Comparison of ENCODE assay signal across 1 cellular context in genomic region chr14:23610815-23611289, GRCh38.
TF ChIP-seq lines count a peak whose summit lies in the region.

No MANE protein-coding gene starts in this region.

TF ChIP-seq in HepG2, 621 proteins besides CTCF, POLR2A, EP300 and RAD21 (continues in another document):
- 0 out of 2 replicates have a peak, but pooled peaks have one; percentile 74 for TF ChIP-seq TSC22D2 (CRISPR knock-in tag; IDR thresholded peaks at IDR 0.05; ENCODE audit: borderline replicate concordance)
- no peak for TF ChIP-seq PBX2 (CRISPR knock-in tag; IDR thresholded peaks at IDR 0.05)
- no peak for TF ChIP-seq ZKSCAN8 (CRISPR knock-in tag; IDR thresholded peaks at IDR 0.05; ENCODE audit: borderline replicate concordance)
- 0 out of 2 replicates have a peak, but pooled peaks have one; percentile 56 for TF ChIP-seq MXD3 (CRISPR knock-in tag; IDR thresholded peaks at IDR 0.05)
- TF ChIP-seq ZIK1 (CRISPR knock-in tag; IDR thresholded peaks at IDR 0.05; ENCODE audit: borderline replicate concordance, low read depth): 0 out of 2 replicates have a peak, but pooled peaks have one; percentile 50
- no peak for TF ChIP-seq SETDB1 (CRISPR knock-in tag; IDR thresholded peaks at IDR 0.05; ENCODE audit: borderline replicate concordance)
- no peak for TF ChIP-seq RFX5 (IDR thresholded peaks at IDR 0.05; ENCODE audit: low read depth, low read length)
- TF ChIP-seq ZNF639 (CRISPR knock-in tag; conservative IDR thresholded peaks at IDR 0.05): 0 out of 2 replicates have a peak, but pooled peaks have one; percentile 42
- no peak for TF ChIP-seq TIGD3 (CRISPR knock-in tag; IDR thresholded peaks at IDR 0.05; ENCODE audit: borderline replicate concordance)
- TF ChIP-seq SNAPC5 (CRISPR knock-in tag; IDR thresholded peaks at IDR 0.05; ENCODE audit: borderline replicate concordance): no peak
- 0 out of 2 replicates have a peak, but pooled peaks have one; percentile 39 for TF ChIP-seq NCOA5 (CRISPR knock-in tag; IDR thresholded peaks at IDR 0.05)
- TF ChIP-seq ZNF530 (CRISPR knock-in tag; IDR thresholded peaks at IDR 0.05; ENCODE audit: low read depth): 0 out of 2 replicates have a peak, but pooled peaks have one; percentile 46
- TF ChIP-seq, protein P1, sequence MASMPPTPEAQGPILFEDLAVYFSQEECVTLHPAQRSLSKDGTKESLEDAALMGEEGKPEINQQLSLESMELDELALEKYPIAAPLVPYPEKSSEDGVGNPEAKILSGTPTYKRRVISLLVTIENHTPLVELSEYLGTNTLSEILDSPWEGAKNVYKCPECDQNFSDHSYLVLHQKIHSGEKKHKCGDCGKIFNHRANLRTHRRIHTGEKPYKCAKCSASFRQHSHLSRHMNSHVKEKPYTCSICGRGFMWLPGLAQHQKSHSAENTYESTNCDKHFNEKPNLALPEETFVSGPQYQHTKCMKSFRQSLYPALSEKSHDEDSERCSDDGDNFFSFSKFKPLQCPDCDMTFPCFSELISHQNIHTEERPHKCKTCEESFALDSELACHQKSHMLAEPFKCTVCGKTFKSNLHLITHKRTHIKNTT (CRISPR knock-in tag; IDR thresholded peaks at IDR 0.05): 0 out of 2 replicates have a peak, but pooled peaks have one; percentile 67
- TF ChIP-seq, protein P2, sequence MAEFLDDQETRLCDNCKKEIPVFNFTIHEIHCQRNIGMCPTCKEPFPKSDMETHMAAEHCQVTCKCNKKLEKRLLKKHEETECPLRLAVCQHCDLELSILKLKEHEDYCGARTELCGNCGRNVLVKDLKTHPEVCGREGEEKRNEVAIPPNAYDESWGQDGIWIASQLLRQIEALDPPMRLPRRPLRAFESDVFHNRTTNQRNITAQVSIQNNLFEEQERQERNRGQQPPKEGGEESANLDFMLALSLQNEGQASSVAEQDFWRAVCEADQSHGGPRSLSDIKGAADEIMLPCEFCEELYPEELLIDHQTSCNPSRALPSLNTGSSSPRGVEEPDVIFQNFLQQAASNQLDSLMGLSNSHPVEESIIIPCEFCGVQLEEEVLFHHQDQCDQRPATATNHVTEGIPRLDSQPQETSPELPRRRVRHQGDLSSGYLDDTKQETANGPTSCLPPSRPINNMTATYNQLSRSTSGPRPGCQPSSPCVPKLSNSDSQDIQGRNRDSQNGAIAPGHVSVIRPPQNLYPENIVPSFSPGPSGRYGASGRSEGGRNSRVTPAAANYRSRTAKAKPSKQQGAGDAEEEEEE (CRISPR knock-in tag; IDR thresholded peaks at IDR 0.05; ENCODE audit: borderline replicate concordance): no peak
- TF ChIP-seq, protein P3, sequence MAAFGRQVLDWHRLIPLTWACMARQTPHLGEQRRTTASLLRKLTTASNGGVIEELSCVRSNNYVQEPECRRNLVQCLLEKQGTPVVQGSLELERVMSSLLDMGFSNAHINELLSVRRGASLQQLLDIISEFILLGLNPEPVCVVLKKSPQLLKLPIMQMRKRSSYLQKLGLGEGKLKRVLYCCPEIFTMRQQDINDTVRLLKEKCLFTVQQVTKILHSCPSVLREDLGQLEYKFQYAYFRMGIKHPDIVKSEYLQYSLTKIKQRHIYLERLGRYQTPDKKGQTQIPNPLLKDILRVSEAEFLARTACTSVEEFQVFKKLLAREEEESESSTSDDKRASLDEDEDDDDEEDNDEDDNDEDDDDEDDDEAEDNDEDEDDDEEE (CRISPR knock-in tag; IDR thresholded peaks at IDR 0.05): no peak
- TF ChIP-seq ZSCAN25 (CRISPR knock-in tag; IDR thresholded peaks at IDR 0.05): no peak
- TF ChIP-seq TBL1XR1 (IDR thresholded peaks at IDR 0.05; ENCODE audit: borderline replicate concordance, low read length, partially characterized antibody): no peak
- 0 out of 2 replicates have a peak, but pooled peaks have one; percentile 0 for TF ChIP-seq ZNF274 (CRISPR knock-in tag; IDR thresholded peaks at IDR 0.05)
- TF ChIP-seq ZNF451 (CRISPR knock-in tag; IDR thresholded peaks at IDR 0.05): no peak
- no peak for TF ChIP-seq ZNF256 (CRISPR knock-in tag; conservative IDR thresholded peaks at IDR 0.05)
- TF ChIP-seq ZNF512 (CRISPR knock-in tag; IDR thresholded peaks at IDR 0.05): no peak
- 0 out of 2 replicates have a peak, but pooled peaks have one; percentile 50 for TF ChIP-seq PLSCR1 (CRISPR knock-in tag; IDR thresholded peaks at IDR 0.05; ENCODE audit: borderline replicate concordance)
- TF ChIP-seq XBP1 (CRISPR knock-in tag; IDR thresholded peaks at IDR 0.05): no peak
- 0 out of 2 replicates have a peak, but pooled peaks have one; percentile 34 for TF ChIP-seq ZNF619 (CRISPR knock-in tag; IDR thresholded peaks at IDR 0.05)
- TF ChIP-seq ZNF235 (CRISPR knock-in tag; IDR thresholded peaks at IDR 0.05; ENCODE audit: borderline replicate concordance): no peak
- TF ChIP-seq ZNF572 (CRISPR knock-in tag; IDR thresholded peaks at IDR 0.05): no peak
- TF ChIP-seq, protein P4, sequence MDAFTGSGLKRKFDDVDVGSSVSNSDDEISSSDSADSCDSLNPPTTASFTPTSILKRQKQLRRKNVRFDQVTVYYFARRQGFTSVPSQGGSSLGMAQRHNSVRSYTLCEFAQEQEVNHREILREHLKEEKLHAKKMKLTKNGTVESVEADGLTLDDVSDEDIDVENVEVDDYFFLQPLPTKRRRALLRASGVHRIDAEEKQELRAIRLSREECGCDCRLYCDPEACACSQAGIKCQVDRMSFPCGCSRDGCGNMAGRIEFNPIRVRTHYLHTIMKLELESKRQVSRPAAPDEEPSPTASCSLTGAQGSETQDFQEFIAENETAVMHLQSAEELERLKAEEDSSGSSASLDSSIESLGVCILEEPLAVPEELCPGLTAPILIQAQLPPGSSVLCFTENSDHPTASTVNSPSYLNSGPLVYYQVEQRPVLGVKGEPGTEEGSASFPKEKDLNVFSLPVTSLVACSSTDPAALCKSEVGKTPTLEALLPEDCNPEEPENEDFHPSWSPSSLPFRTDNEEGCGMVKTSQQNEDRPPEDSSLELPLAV (CRISPR knock-in tag; conservative IDR thresholded peaks at IDR 0.05; ENCODE audit: low read depth): no peak
- TF ChIP-seq, protein P5, sequence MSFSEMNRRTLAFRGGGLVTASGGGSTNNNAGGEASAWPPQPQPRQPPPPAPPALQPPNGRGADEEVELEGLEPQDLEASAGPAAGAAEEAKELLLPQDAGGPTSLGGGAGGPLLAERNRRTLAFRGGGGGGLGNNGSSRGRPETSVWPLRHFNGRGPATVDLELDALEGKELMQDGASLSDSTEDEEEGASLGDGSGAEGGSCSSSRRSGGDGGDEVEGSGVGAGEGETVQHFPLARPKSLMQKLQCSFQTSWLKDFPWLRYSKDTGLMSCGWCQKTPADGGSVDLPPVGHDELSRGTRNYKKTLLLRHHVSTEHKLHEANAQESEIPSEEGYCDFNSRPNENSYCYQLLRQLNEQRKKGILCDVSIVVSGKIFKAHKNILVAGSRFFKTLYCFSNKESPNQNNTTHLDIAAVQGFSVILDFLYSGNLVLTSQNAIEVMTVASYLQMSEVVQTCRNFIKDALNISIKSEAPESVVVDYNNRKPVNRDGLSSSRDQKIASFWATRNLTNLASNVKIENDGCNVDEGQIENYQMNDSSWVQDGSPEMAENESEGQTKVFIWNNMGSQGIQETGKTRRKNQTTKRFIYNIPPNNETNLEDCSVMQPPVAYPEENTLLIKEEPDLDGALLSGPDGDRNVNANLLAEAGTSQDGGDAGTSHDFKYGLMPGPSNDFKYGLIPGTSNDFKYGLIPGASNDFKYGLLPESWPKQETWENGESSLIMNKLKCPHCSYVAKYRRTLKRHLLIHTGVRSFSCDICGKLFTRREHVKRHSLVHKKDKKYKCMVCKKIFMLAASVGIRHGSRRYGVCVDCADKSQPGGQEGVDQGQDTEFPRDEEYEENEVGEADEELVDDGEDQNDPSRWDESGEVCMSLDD (CRISPR knock-in tag; IDR thresholded peaks at IDR 0.05; ENCODE audit: borderline replicate concordance): no peak
- TF ChIP-seq GTF3A (CRISPR knock-in tag; conservative IDR thresholded peaks at IDR 0.05): peak; percentile 93; the same call in 1 of the 2 replicates
- 0 out of 2 replicates have a peak, but pooled peaks have one; percentile 7 for TF ChIP-seq IRF2 (CRISPR knock-in tag; IDR thresholded peaks at IDR 0.05)
- peak; percentile 60; the same call in 1 of the 2 replicates for TF ChIP-seq ZNF143 (CRISPR knock-in tag; IDR thresholded peaks at IDR 0.05)
- TF ChIP-seq SCMH1 (CRISPR knock-in tag; IDR thresholded peaks at IDR 0.05; ENCODE audit: borderline replicate concordance): no peak
- no peak for TF ChIP-seq DZIP1 (CRISPR knock-in tag; IDR thresholded peaks at IDR 0.05)
- no peak for TF ChIP-seq ZFP82 (CRISPR knock-in tag; IDR thresholded peaks at IDR 0.05; ENCODE audit: borderline replicate concordance)
- TF ChIP-seq ONECUT2 (CRISPR knock-in tag; IDR thresholded peaks at IDR 0.05): no peak
- TF ChIP-seq ZNF34 (CRISPR knock-in tag; IDR thresholded peaks at IDR 0.05; ENCODE audit: borderline replicate concordance): peak; percentile 89; the same call in 1 of the 2 replicates
- TF ChIP-seq, protein P6, sequence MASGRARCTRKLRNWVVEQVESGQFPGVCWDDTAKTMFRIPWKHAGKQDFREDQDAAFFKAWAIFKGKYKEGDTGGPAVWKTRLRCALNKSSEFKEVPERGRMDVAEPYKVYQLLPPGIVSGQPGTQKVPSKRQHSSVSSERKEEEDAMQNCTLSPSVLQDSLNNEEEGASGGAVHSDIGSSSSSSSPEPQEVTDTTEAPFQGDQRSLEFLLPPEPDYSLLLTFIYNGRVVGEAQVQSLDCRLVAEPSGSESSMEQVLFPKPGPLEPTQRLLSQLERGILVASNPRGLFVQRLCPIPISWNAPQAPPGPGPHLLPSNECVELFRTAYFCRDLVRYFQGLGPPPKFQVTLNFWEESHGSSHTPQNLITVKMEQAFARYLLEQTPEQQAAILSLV (CRISPR knock-in tag; IDR thresholded peaks at IDR 0.05; ENCODE audit: borderline replicate concordance): 0 out of 2 replicates have a peak, but pooled peaks have one; percentile 46
